In the genomic region with DNA sequence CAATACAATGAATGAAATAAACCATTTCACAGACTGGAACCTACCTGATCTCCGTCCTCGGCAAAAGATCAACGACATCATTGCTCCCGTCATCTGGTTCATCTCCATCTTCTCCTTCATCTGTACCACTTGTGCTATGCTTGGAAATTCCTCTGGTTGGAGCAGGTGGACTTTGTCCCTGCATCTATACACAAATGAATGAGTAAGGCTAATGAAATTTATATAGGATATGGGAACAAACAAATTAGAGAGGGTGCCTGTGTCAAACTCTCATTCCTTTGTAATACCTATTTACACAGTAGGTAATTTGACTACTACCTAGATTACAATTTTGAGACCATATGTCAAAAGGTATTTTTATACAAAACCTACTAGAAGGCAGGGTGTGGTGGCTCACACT, we compare ENCODE assay signal across 1 cellular context.
TF ChIP-seq lines count a peak whose summit lies in the region.

No MANE protein-coding gene starts in this region.

TF ChIP-seq in HepG2, 621 proteins besides CTCF, POLR2A, EP300 and RAD21 (continued from another document):
- TF ChIP-seq, protein P1, sequence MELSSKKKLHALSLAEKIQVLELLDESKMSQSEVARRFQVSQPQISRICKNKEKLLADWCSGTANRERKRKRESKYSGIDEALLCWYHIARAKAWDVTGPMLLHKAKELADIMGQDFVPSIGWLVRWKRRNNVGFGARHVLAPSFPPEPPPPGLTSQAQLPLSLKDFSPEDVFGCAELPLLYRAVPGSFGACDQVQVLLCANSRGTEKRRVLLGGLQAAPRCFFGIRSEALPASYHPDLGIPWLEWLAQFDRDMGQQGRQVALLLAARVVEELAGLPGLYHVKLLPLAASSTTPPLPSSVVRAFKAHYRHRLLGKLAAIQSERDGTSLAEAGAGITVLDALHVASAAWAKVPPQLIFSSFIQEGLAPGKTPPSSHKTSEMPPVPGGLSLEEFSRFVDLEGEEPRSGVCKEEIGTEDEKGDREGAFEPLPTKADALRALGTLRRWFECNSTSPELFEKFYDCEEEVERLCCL (CRISPR knock-in tag; IDR thresholded peaks at IDR 0.05; ENCODE audit: borderline replicate concordance): no peak
- no peak for TF ChIP-seq ZNF615 (CRISPR knock-in tag; IDR thresholded peaks at IDR 0.05; ENCODE audit: borderline replicate concordance)
- no peak for TF ChIP-seq ZZZ3 (CRISPR knock-in tag; IDR thresholded peaks at IDR 0.05; ENCODE audit: borderline replicate concordance)
- no peak for TF ChIP-seq ZNF543 (CRISPR knock-in tag; IDR thresholded peaks at IDR 0.05)
- no peak for TF ChIP-seq ZNF263 (CRISPR knock-in tag; IDR thresholded peaks at IDR 0.05)
- TF ChIP-seq NFYB (CRISPR knock-in tag; IDR thresholded peaks at IDR 0.05): no peak
- TF ChIP-seq ZNF550 (CRISPR knock-in tag; IDR thresholded peaks at IDR 0.05; ENCODE audit: borderline replicate concordance): no peak
- TF ChIP-seq ZNF44 (CRISPR knock-in tag; IDR thresholded peaks at IDR 0.05): no peak
